ENCODE assay signal across 18 cellular contexts in genomic region chr1:83520797-83521196, GRCh38.
DNase-seq lines count a peak whose midpoint lies in the region; ATAC-seq, FAIRE-seq and TF ChIP-seq lines count a peak whose summit lies in the region.
"Had no signal": no experiment of that assay in that cellular context is flagged by ENCODE, and none has a peak within 500 bp of the region (broad histone marks: within the 10 kb centered on the region; RNA-seq: fewer than 3 reads in every experiment).

No MANE protein-coding gene starts in this region.

- no peak for ATAC-seq in GM18861 (IDR thresholded peaks at IDR 0.05; ENCODE audit: unreplicated experiment)
- no peak for ATAC-seq in activated naive CD8-positive, alpha-beta T cell treated with anti-CD3 and anti-CD28 coated beads, Interleukin-2, amount 50 U/mL, for 24 hours
- ATAC-seq: HepG2 had no signal

- no peaks in the 10 kb centered on the region for H3K36me3 Mint-ChIP-seq in activated naive CD8-positive, alpha-beta T cell treated with anti-CD3 and anti-CD28 coated beads, Interleukin-2, amount 50 U/mL, for 24 hours (ENCODE audit: low read depth)

- no peak overlapping the region for H3K27ac ChIP-seq in 22Rv1
- H3K27ac ChIP-seq in OCI-LY1 (ENCODE audit: low read depth, low read length, poor library complexity, severe bottlenecking) = no peak overlapping the region

- no peaks in the 10 kb centered on the region for H3K9me3 ChIP-seq in OCI-LY1 (ENCODE audit: low read length)
- H3K9me3 ChIP-seq: MG63 had no signal

- H3K9ac ChIP-seq in OCI-LY1 (ENCODE audit: low read length) = no peak overlapping the region

- TF ChIP-seq CTCF in 22Rv1 (IDR thresholded peaks at IDR 0.05) (peak; percentile 16; the same call in 1 of the 2 replicates), GM12865 (IDR thresholded peaks at IDR 0.05; ENCODE audit: insufficient read depth, low read depth, low read length, missing control alignments) (no peak), OCI-LY1 (IDR thresholded peaks at IDR 0.05; ENCODE audit: low read length) (peak; percentile 20; the same call in 1 of the 2 replicates), bronchial epithelial cell (IDR thresholded peaks at IDR 0.05; ENCODE audit: insufficient read depth, low read length, severe bottlenecking) (no peak)

- H3K27ac Mint-ChIP-seq in activated naive CD8-positive, alpha-beta T cell treated with anti-CD3 and anti-CD28 coated beads, Interleukin-2, amount 50 U/mL, for 24 hours = no peak overlapping the region
- H3K27ac Mint-ChIP-seq: HFFc6 had no signal

- no peaks in the 10 kb centered on the region for H4K20me1 ChIP-seq in OCI-LY1 (ENCODE audit: insufficient read depth, low read length)

- DNase-seq in GM12865 (ENCODE audit: low read depth) (peak; percentile 32), bronchial epithelial cell (ENCODE audit: low read depth) (peak; percentile 37), cerebellar cortex (ENCODE audit: low spot score) (no peak), activated gamma-delta T cell (lab: John Stamatoyannopoulos, UW) (no peak)
- DNase-seq in activated naive CD8-positive, alpha-beta T cell treated with anti-CD3 and anti-CD28 coated beads, Interleukin-2, amount 50 U/mL, for 24 hours = no peak
- DNase-seq: ACHN, AML-193, COR-L47, HFFc6, MG63, NCI-H1105, NCI-H187, NCI-H345, NCI-H526 treated with DMSO at 0.1 percent for 48 hours had no signal

- no peaks in the 10 kb centered on the region for H3K4me1 ChIP-seq in OCI-LY1 (ENCODE audit: insufficient read depth, low read length, severe bottlenecking)

- H3K9me2 ChIP-seq in OCI-LY1 (ENCODE audit: low read depth, low read length) = no peaks in the 10 kb centered on the region

- H2AFZ ChIP-seq in OCI-LY1 (ENCODE audit: low read length) = no peak overlapping the region

- peaks cover 3% of the 10 kb centered on the region for H3K9me3 Mint-ChIP-seq in activated naive CD8-positive, alpha-beta T cell treated with anti-CD3 and anti-CD28 coated beads, Interleukin-2, amount 50 U/mL, for 24 hours

- no peaks in the 10 kb centered on the region for H3K79me2 ChIP-seq in OCI-LY1 (ENCODE audit: insufficient read depth, low read length)

- no peak for FAIRE-seq in bronchial epithelial cell (lab: Jason Lieb, UNC)
- FAIRE-seq: HepG2 had no signal

- no peak overlapping the region for H3K4me2 ChIP-seq in OCI-LY1 (ENCODE audit: low read length)

- H3K27me3 Mint-ChIP-seq in activated naive CD8-positive, alpha-beta T cell treated with anti-CD3 and anti-CD28 coated beads, Interleukin-2, amount 50 U/mL, for 24 hours = no peaks in the 10 kb centered on the region

- H3K4me3 Mint-ChIP-seq in activated naive CD8-positive, alpha-beta T cell treated with anti-CD3 and anti-CD28 coated beads, Interleukin-2, amount 50 U/mL, for 24 hours = no peak overlapping the region
- H3K4me3 Mint-ChIP-seq: HFFc6 had no signal

- no peak overlapping the region for H3K4me3 ChIP-seq in GM12865 (ENCODE audit: low read depth, low read length)
- no peak overlapping the region for H3K4me3 ChIP-seq in OCI-LY1 (ENCODE audit: low read depth, low read length, poor library complexity, severe bottlenecking)
- no peak overlapping the region for H3K4me3 ChIP-seq in bronchial epithelial cell (ENCODE audit: low read depth, low read length)
- H3K4me3 ChIP-seq: MG63 had no signal

- H3K36me3 ChIP-seq in OCI-LY1 (ENCODE audit: insufficient read depth, low read length) (no peaks in the 10 kb centered on the region), bronchial epithelial cell (ENCODE audit: control insufficient read depth, insufficient read depth, low read length) (no peaks in the 10 kb centered on the region)
- H3K36me3 ChIP-seq: MG63 had no signal

- H3K27me3 ChIP-seq in OCI-LY1 (ENCODE audit: insufficient read depth, low read length) (no peaks in the 10 kb centered on the region), bronchial epithelial cell (ENCODE audit: control insufficient read depth, insufficient read depth, low read length) (no peaks in the 10 kb centered on the region)

- H3F3A ChIP-seq in OCI-LY1 (ENCODE audit: insufficient read depth, low read length) = no peaks in the 10 kb centered on the region

- peaks cover 3% of the 10 kb centered on the region for H3K4me1 Mint-ChIP-seq in activated naive CD8-positive, alpha-beta T cell treated with anti-CD3 and anti-CD28 coated beads, Interleukin-2, amount 50 U/mL, for 24 hours

Comparison
In these comparisons a context has a peak if more than half of its experiments do, and no peak if none do; other contexts are left out.
1. CTCF ChIP-seq: peak in 22Rv1 (single experiment) and OCI-LY1 (single experiment); none in GM12865 (single experiment) and bronchial epithelial cell (single experiment).
2. DNase-seq: peak in GM12865 (single experiment) and bronchial epithelial cell (single experiment); none in activated naive CD8-positive, alpha-beta T cell treated with anti-CD3 and anti-CD28 coated beads, Interleukin-2, amount 50 U/mL, for 24 hours (single experiment), cerebellar cortex (single experiment) and activated gamma-delta T cell (single experiment).